In genomic region chr4:1746265-1746691, GRCh38 we compare ENCODE assay signal across 9 cellular contexts. TPM values are rescaled to one million over a fixed set of nuclear protein-coding genes. Genes with fewer than 3 reads are reported as not detected.
A peak's percentile ranks its signal among the peaks of the same experiment; 100 is the strongest.
DNase-seq lines count a peak whose midpoint lies in the region; ATAC-seq and TF ChIP-seq lines count a peak whose summit lies in the region.
"Had no signal": no experiment of that assay in that cellular context is flagged by ENCODE, and none has a peak within 500 bp of the region (broad histone marks: within the 10 kb centered on the region; RNA-seq: fewer than 3 reads in every experiment).

No MANE protein-coding gene starts in this region.

- peak; percentile 21 for DNase-seq in NCI-H2029 (lab: John Stamatoyannopoulos, UW)
- no peak for DNase-seq in NCI-H2029 treated with DMSO at 0.1 percent for 48 hours (lab: John Stamatoyannopoulos, UW)
- no peak for DNase-seq in LNCaP clone FGC (ENCODE audit: low read depth)
- DNase-seq in T-helper 17 cell, result peak; percentile 59 to 73 (median 66)
- DNase-seq in adrenal gland, result peak; percentile 61 to 79 (median 66)
- peak in 36 of 51 donors; percentile 13 to 75 (median 38) for DNase-seq in hypothalamus (lab: John Stamatoyannopoulos, UW)
- peak; percentile 89 for DNase-seq in stimulated activated CD4-positive, alpha-beta T cell treated with anti-CD3 and anti-CD28 coated beads, Interleukin-15, amount 100 ng/mL, for 24 hours
- DNase-seq in KG1 (lab: John Stamatoyannopoulos, UW), result no peak

- H3K4me1 Mint-ChIP-seq in T-helper 17 cell, result no peaks in the 10 kb centered on the region

- ATAC-seq in T-helper 17 cell, result peak; percentile 73

- no peaks in the 10 kb centered on the region for H3K36me3 ChIP-seq in adrenal gland (replicated peaks in 1 of 2)

- WGBS in adrenal gland, 4 donors, result 0 to 31% (median 16%) methylated on average over 3 to 17 of the region's 17 CpGs

- H3K27ac Mint-ChIP-seq in T-helper 17 cell, result no peak overlapping the region

- no peak overlapping the region for H3K4me3 Mint-ChIP-seq in T-helper 17 cell

- no peak overlapping the region for H3K27ac ChIP-seq in adrenal gland
- H3K27ac ChIP-seq: BLaER1 treated with 17β-estradiol and CSF1 and Interleukin-3, amounts not matched to agents 10 nM and 100 nM had no signal

- intact Hi-C loops in adrenal gland (cut with DNase I), result loop anchor here (5.0 kb wide), 1 partner anchor 156 kb away; no protein-coding TSS in a partner anchor

- no peaks in the 10 kb centered on the region for H3K9me3 ChIP-seq in T-helper 17 cell (ENCODE audit: control insufficient read depth, low read length, poor library complexity, severe bottlenecking)
- H3K9me3 ChIP-seq in adrenal gland (replicated peaks in 1 of 3), result no peaks in the 10 kb centered on the region
- H3K9me3 ChIP-seq: BLaER1 treated with 17β-estradiol and CSF1 and Interleukin-3, amounts not matched to agents 10 nM and 100 nM had no signal

- TF ChIP-seq CTCF in LNCaP clone FGC (IDR thresholded peaks at IDR 0.05; ENCODE audit: control insufficient read depth, extremely low read depth, insufficient read depth) (peak; percentile 83), adrenal gland (IDR thresholded peaks at IDR 0.05) (peak; percentile 64 to 84 (median 70))

- H3K27me3 ChIP-seq in adrenal gland, result peaks cover 4% of the 10 kb centered on the region
- H3K27me3 ChIP-seq: BLaER1 treated with 17β-estradiol and CSF1 and Interleukin-3, amounts not matched to agents 10 nM and 100 nM had no signal

- no peak for TF ChIP-seq POLR2A in adrenal gland (IDR thresholded peaks at IDR 0.05)

- H3K4me1 ChIP-seq in adrenal gland (replicated peaks in 1 of 2), result peaks cover 0 to 3% of the 10 kb centered on the region in 2 donors

- H3K4me3 ChIP-seq in LNCaP clone FGC (ENCODE audit: low read depth, low read length), result no peak overlapping the region
- no peak overlapping the region for H3K4me3 ChIP-seq in adrenal gland
- H3K4me3 ChIP-seq: BLaER1 treated with 17β-estradiol and CSF1 and Interleukin-3, amounts not matched to agents 10 nM and 100 nM had no signal

- no peaks in the 10 kb centered on the region for H3K27me3 Mint-ChIP-seq in T-helper 17 cell

- H3K36me3 Mint-ChIP-seq in T-helper 17 cell (ENCODE audit: low read depth), result no peaks in the 10 kb centered on the region

RNA-seq across cellular contexts. Expression of gene TACC3, which starts 25.0 kb away (rescaled TPM):
- total RNA-seq in T-helper 17 cell (10 to 100 TPM; 73.4 to 91.8 TPM), adrenal gland (10 to 100 TPM in 7 of 8 donors, 1 to 10 TPM in 1; 8.1 to 26.5 (median 11.4) TPM)
- 10 to 100 TPM in 2 of 3 donors, 1 to 10 TPM in 1; 5.5 to 21.1 (median 19.7) TPM for polyA plus RNA-seq in adrenal gland

RNA-seq across cellular contexts. Expression of gene TMEM129, which starts 25.2 kb away (rescaled TPM):
- total RNA-seq in T-helper 17 cell, result 10 to 100 TPM; 18.4 to 18.5 TPM
- 100 to 1,000 TPM in 1 of 8 donors, 10 to 100 TPM in 7; 29.0 to 119 (median 59.7) TPM for total RNA-seq in adrenal gland
- polyA plus RNA-seq in adrenal gland, result 10 to 100 TPM; 14.9 to 45.0 (median 43.5) TPM

RNA-seq across cellular contexts. Expression of gene SLBP, which starts 34.2 kb away (rescaled TPM):
- total RNA-seq in T-helper 17 cell (10 to 100 TPM; 24.9 to 36.0 TPM), adrenal gland (10 to 100 TPM; 29.2 to 53.2 (median 38.1) TPM)
- polyA plus RNA-seq in adrenal gland, result 10 to 100 TPM; 19.0 to 81.0 (median 24.6) TPM

RNA-seq across cellular contexts. Expression of gene FGFR3, which starts 46.8 kb away (rescaled TPM):
- total RNA-seq in T-helper 17 cell (under 1 TPM in 1 of 2 donors, not detected in 1; 0.12 TPM), adrenal gland (1 to 10 TPM in 6 of 8 donors, under 1 TPM in 2; 0.78 to 4.4 (median 1.9) TPM)
- polyA plus RNA-seq in adrenal gland, result 1 to 10 TPM in 2 of 3 donors, under 1 TPM in 1; 0.11 to 4.7 (median 2.1) TPM

Comparison
In these comparisons a context has a peak if more than half of its experiments do, and no peak if none do; other contexts are left out.
1. DNase-seq: peak in NCI-H2029 (single experiment), T-helper 17 cell (3 of 3), adrenal gland (7 of 7), hypothalamus (36 of 51) and stimulated activated CD4-positive, alpha-beta T cell treated with anti-CD3 and anti-CD28 coated beads, Interleukin-15, amount 100 ng/mL, for 24 hours (single experiment); none in NCI-H2029 treated with DMSO at 0.1 percent for 48 hours (single experiment), LNCaP clone FGC (single experiment) and KG1 (single experiment).